In the genomic region with DNA sequence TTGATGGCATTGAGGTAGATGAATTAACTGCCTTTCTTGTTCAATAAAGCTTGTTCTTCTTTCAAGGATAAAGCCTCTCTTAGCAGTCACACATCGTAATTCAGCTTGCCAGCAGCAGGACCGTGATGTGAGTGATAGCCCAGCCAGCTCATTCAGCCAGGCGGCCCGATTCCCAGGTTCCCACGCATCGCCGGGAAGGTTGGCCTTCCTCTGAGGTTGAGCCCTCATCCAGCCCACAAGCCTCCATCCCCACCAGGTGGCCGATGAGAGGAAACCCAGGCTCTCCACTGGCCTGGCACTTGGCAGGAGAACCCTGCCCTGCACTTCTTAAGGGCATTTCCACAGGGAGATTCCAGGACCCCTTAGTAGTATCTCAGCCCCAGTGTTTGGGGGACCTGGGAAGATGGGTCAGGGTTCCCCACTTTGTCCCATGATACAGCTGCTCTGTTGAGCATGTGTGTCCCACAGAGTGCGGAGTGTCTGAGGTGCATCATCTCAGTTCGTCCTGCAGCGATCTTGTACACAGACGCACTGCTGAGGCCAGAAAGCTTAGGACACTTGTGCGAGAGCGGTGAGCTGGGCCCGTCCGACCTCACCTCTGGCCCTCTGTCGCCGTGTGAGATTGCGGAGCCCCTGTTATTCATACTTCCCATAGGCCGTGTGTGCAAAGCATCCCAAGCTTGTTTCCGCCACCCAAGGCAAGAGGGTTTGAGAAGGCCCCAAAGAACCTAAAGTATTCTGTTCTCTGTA, we compare ENCODE assay signal across 13 cellular contexts. TPM values are rescaled to one million over a fixed set of nuclear protein-coding genes. Genes with fewer than 3 reads are reported as not detected.
DNase-seq lines count a peak whose midpoint lies in the region; ATAC-seq, FAIRE-seq and TF ChIP-seq lines count a peak whose summit lies in the region.
"Had no signal": no experiment of that assay in that cellular context is flagged by ENCODE, and none has a peak within 500 bp of the region (broad histone marks: within the 10 kb centered on the region; RNA-seq: fewer than 3 reads in every experiment).

No MANE protein-coding gene starts in this region.

- peak; percentile 24; the same call in 1 of the 3 replicates for TF ChIP-seq CTCF in A549 (IDR thresholded peaks at IDR 0.05)
- peak; percentile 27 to 48; a peak in 3 of 4 replicates for TF ChIP-seq CTCF in GM23338 (conservative IDR thresholded peaks at IDR 0.05; ENCODE audit: low read depth in 2 of 2)
- TF ChIP-seq CTCF in astrocyte of the cerebellum (IDR thresholded peaks at IDR 0.05; ENCODE audit: low read depth, low read length, missing control alignments), result peak; percentile 40
- no peak for TF ChIP-seq CTCF in activated CD8-positive, alpha-beta T cell treated with anti-CD3 and anti-CD28 coated beads for 36 hours (IDR thresholded peaks at IDR 0.05)

- TF ChIP-seq RAD21 in A549 (conservative IDR thresholded peaks at IDR 0.05 in 1 of 2, IDR thresholded peaks at IDR 0.05 in 1 of 2), result peak; percentile 46 to 53; a peak in 3 of 5 replicates

- H3F3A ChIP-seq in GM23338 (replicated peaks; ENCODE audit: low read depth), result no peaks in the 10 kb centered on the region

- H3K4me3 ChIP-seq in A549, result no peak overlapping the region
- H3K4me3 ChIP-seq in GM23338, result no peak overlapping the region
- H3K4me3 ChIP-seq in astrocyte of the cerebellum (ENCODE audit: low read depth, low read length), result no peak overlapping the region
- H3K4me3 ChIP-seq: BLaER1 treated with 17β-estradiol and CSF1 and Interleukin-3, amounts not matched to agents 10 nM and 100 nM had no signal

- in situ Hi-C loops in astrocyte of the cerebellum (cut with HindIII; ENCODE audit: low sequenced_read_pairs), result no loop called here

- peaks cover 79% of the 10 kb centered on the region for H3K4me1 Mint-ChIP-seq in GM23338
- peaks cover 16% of the 10 kb centered on the region for H3K4me1 Mint-ChIP-seq in activated CD8-positive, alpha-beta T cell treated with anti-CD3 and anti-CD28 coated beads for 36 hours (ENCODE audit: low read depth)

- peaks cover 57% of the 10 kb centered on the region for H4K20me1 ChIP-seq in GM23338 (replicated peaks; ENCODE audit: insufficient read depth)

- H3K27ac ChIP-seq in A549 (peak overlapping the region in 1 of 2 experiments; percentile 23; a peak in 1 of 6 replicates), GM23338 (ENCODE audit: low read depth) (0 out of 2 replicates have a peak overlapping the region, but pooled peaks have one; percentile 19)
- H3K27ac ChIP-seq: BLaER1 treated with 17β-estradiol and CSF1 and Interleukin-3, amounts not matched to agents 10 nM and 100 nM had no signal

- POLR2A ChIA-PET in A549 (lab: Yijun Ruan, JAX), result interaction anchor here (0.7 kb wide), 1 partner anchor 108 kb away, joined by 3 read pairs; no protein-coding TSS in a partner anchor
- POLR2A ChIA-PET in activated CD8-positive, alpha-beta T cell treated with anti-CD3 and anti-CD28 coated beads for 36 hours (lab: Charles Lee), result no interaction called here

- WGBS in A549 (ENCODE audit: missing lambda C conversion rate), result 90% methylated on average over 20 of the region's 21 CpGs

- H3K9me3 Mint-ChIP-seq in GM23338, result no peaks in the 10 kb centered on the region
- H3K9me3 Mint-ChIP-seq in activated CD8-positive, alpha-beta T cell treated with anti-CD3 and anti-CD28 coated beads for 36 hours, result no peaks in the 10 kb centered on the region
- H3K9me3 Mint-ChIP-seq: activated naive CD4-positive, alpha-beta T cell treated with anti-CD3 and anti-CD28 coated beads, Interleukin-2, amount 50 U/mL, for 24 hours had no signal

- H3K27ac Mint-ChIP-seq in GM23338, result peak overlapping the region; percentile 59; the same call in 1 of the 2 replicates
- no peak overlapping the region for H3K27ac Mint-ChIP-seq in activated CD8-positive, alpha-beta T cell treated with anti-CD3 and anti-CD28 coated beads for 36 hours
- H3K27ac Mint-ChIP-seq: activated naive CD4-positive, alpha-beta T cell treated with anti-CD3 and anti-CD28 coated beads, Interleukin-2, amount 50 U/mL, for 24 hours had no signal

- H3K4me1 ChIP-seq in A549, result peaks cover 60% of the 10 kb centered on the region
- peaks cover 64% of the 10 kb centered on the region for H3K4me1 ChIP-seq in GM23338 (ENCODE audit: insufficient read depth)

- H3K9me3 ChIP-seq in A549, result no peaks in the 10 kb centered on the region
- H3K9me3 ChIP-seq: BLaER1 treated with 17β-estradiol and CSF1 and Interleukin-3, amounts not matched to agents 10 nM and 100 nM had no signal

- 0 out of 2 replicates have a peak, but pooled peaks cover 7% of the 10 kb centered on the region for H3K27me3 ChIP-seq in GM23338 (ENCODE audit: insufficient read depth)

- TF ChIP-seq EP300 in A549 (IDR thresholded peaks at IDR 0.05), result no peak

- no peaks in the 10 kb centered on the region; the same call in 2 of the 3 replicates for H3K36me3 Mint-ChIP-seq in GM23338 (ENCODE audit: low read depth)
- H3K36me3 Mint-ChIP-seq in activated CD8-positive, alpha-beta T cell treated with anti-CD3 and anti-CD28 coated beads for 36 hours (ENCODE audit: low read depth), result no peaks in the 10 kb centered on the region
- H3K36me3 Mint-ChIP-seq: activated naive CD4-positive, alpha-beta T cell treated with anti-CD3 and anti-CD28 coated beads, Interleukin-2, amount 50 U/mL, for 24 hours had no signal

- H3K9me2 ChIP-seq in GM23338 (ENCODE audit: insufficient read depth), result no peaks in the 10 kb centered on the region

- peaks cover 15% of the 10 kb centered on the region for H3K27me3 Mint-ChIP-seq in GM23338 (ENCODE audit: insufficient read depth, low read depth, poor library complexity)
- peaks cover 60% of the 10 kb centered on the region for H3K27me3 Mint-ChIP-seq in activated CD8-positive, alpha-beta T cell treated with anti-CD3 and anti-CD28 coated beads for 36 hours

- H3K4me3 Mint-ChIP-seq in GM23338, result no peak overlapping the region
- H3K4me3 Mint-ChIP-seq in activated CD8-positive, alpha-beta T cell treated with anti-CD3 and anti-CD28 coated beads for 36 hours, result no peak overlapping the region
- H3K4me3 Mint-ChIP-seq: activated naive CD4-positive, alpha-beta T cell treated with anti-CD3 and anti-CD28 coated beads, Interleukin-2, amount 50 U/mL, for 24 hours had no signal

- peak in 1 of 2 experiments; percentile 30; a peak in 2 of 6 replicates for ATAC-seq in A549
- peak; percentile 23 for ATAC-seq in GM23338
- ATAC-seq in HG03196 (IDR thresholded peaks at IDR 0.05; ENCODE audit: unreplicated experiment), result no peak
- ATAC-seq in activated CD8-positive, alpha-beta T cell treated with anti-CD3 and anti-CD28 coated beads for 36 hours, result no peak

- H3K79me2 ChIP-seq in GM23338 (replicated peaks; ENCODE audit: insufficient read depth), result peaks cover 91% of the 10 kb centered on the region

- peak in 1 of 2 experiments; percentile 44 for DNase-seq in A549 (ENCODE audit: low read depth in 1 of 2, low spot score in 1 of 2)
- peak; percentile 66 for DNase-seq in GM23338 (ENCODE audit: low spot score)
- DNase-seq in astrocyte of the cerebellum (ENCODE audit: low read depth), result peak; percentile 28
- DNase-seq in kidney glomerular epithelial cell (lab: John Stamatoyannopoulos, UW), result peak; percentile 22
- DNase-seq in A172 (ENCODE audit: low spot score), result no peak
- DNase-seq in activated CD8-positive, alpha-beta T cell treated with anti-CD3 and anti-CD28 coated beads for 36 hours, result no peak
- DNase-seq in activated CD4-positive, alpha-beta T cell treated with anti-CD3 and anti-CD28 coated beads for 48 hours, result no peak
- DNase-seq: activated CD8-positive, alpha-beta memory T cell treated with anti-CD3 and anti-CD28 coated beads, Interleukin-2, amount 50 U/mL, for 4 hours; NCI-H1417 treated with DMSO at 0.1 percent for 48 hours; SIG-M5 had no signal

- no peak for FAIRE-seq in A549 (lab: Jason Lieb, UNC)

- no peak overlapping the region for H2AFZ ChIP-seq in GM23338

- intact Hi-C loops in activated CD8-positive, alpha-beta T cell treated with anti-CD3 and anti-CD28 coated beads for 36 hours (cut with micrococcal nuclease), result no loop called here

- no peak overlapping the region for H3K4me2 ChIP-seq in A549
- H3K4me2 ChIP-seq in GM23338, result no peak overlapping the region; the same call in 1 of the 2 replicates

- H3K36me3 ChIP-seq in GM23338 (ENCODE audit: insufficient read depth), result no peaks in the 10 kb centered on the region
- H3K36me3 ChIP-seq: BLaER1 treated with 17β-estradiol and CSF1 and Interleukin-3, amounts not matched to agents 10 nM and 100 nM had no signal

- CTCF ChIA-PET in A549 (lab: Yijun Ruan, JAX), result interaction anchor here (1.0 to 7.4 kb wide), 10 partner anchors 16 to 365 kb away, joined by 3 to 57 read pairs (median 4); no protein-coding TSS in a partner anchor
- CTCF ChIA-PET in activated CD8-positive, alpha-beta T cell treated with anti-CD3 and anti-CD28 coated beads for 36 hours (lab: Charles Lee), result no interaction called here

- TF ChIP-seq POLR2A in A549 (IDR thresholded peaks at IDR 0.05; ENCODE audit: low read length), result no peak

TF ChIP-seq in A549, 52 proteins besides CTCF, POLR2A, EP300 and RAD21:
- TF ChIP-seq SMC3 (IDR thresholded peaks at IDR 0.05), result 0 out of 3 replicates have a peak, but pooled peaks have one; percentile 12
- TF ChIP-seq TP53 (CRISPR knock-in tag; IDR thresholded peaks at IDR 0.05), result no peak
TF ChIP-seq in A549: peak in this region for 1.

RNA-seq across cellular contexts. Expression of a gene that starts 4.9 kb away (rescaled TPM):
- polyA plus RNA-seq in A549 (2011; rRNA removed), result 21.9 and 23.9 TPM in 2 replicates
- 25.5 and 30.7 TPM in 2 replicates for polyA plus RNA-seq in A549 (2012; cell fraction: cytosol; rRNA removed)
- polyA plus RNA-seq in A549 (2012; cell fraction: nucleus; rRNA removed), result 19.2 and 25.0 TPM in 2 replicates
- 19.4 to 20.6 TPM (median 20.2 TPM) in 3 replicates for polyA plus RNA-seq in A549 (2017; fragmentation: RNase III; extraction: RNeasy Plus Mini Kit Qiagen cat#74134 plus additional on column Dnase treatment)
- polyA minus RNA-seq in A549 (2011; rRNA and poly(A)+ RNA removed), result 52.7 and 67.8 TPM in 2 replicates
- total RNA-seq in GM23338 (2014; rRNA removed; shearing (Covaris generic)), result 25.1 and 27.9 TPM in 2 replicates
- 13.3 and 16.4 TPM in 2 replicates for polyA plus RNA-seq in GM23338 (2016; fragmentation: Nextera tagmentation; extraction: Ambion mirVana)
- 13.9 and 14.7 TPM in 2 replicates for total RNA-seq in A172 (2014; rRNA removed; shearing (Covaris generic))
- 1 to 10 TPM; 2.5 to 2.9 TPM for total RNA-seq in activated CD8-positive, alpha-beta T cell treated with anti-CD3 and anti-CD28 coated beads for 36 hours

Comparison
In these comparisons a context has a peak if more than half of its experiments do, and no peak if none do; other contexts are left out.
1. DNase-seq: peak in GM23338 (single experiment), astrocyte of the cerebellum (single experiment) and kidney glomerular epithelial cell (single experiment); none in A172 (single experiment), activated CD8-positive, alpha-beta T cell treated with anti-CD3 and anti-CD28 coated beads for 36 hours (single experiment) and activated CD4-positive, alpha-beta T cell treated with anti-CD3 and anti-CD28 coated beads for 48 hours (single experiment).